Comparison of ENCODE assay signal across 9 cellular contexts in the genomic region with DNA sequence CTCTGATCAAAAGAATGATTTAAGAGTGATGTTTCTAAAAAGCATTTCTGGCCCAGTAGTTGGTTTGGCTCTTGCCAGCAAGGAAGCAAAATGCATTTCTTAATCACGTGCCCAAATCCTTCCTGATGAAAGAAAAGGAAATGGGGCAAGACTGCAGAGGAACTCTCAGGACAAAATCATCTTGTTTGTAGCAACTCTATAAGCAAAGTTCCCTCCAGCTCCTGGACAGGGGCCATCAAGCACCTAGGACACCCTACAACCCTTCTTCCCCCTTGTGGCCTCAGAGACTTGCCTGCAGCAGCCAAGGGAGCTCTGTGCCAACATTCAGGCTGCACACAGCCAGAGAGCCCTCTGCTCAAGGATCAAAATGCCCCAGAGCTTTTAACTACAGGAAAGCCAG.
DNase-seq lines count a peak whose midpoint lies in the region; ATAC-seq and TF ChIP-seq lines count a peak whose summit lies in the region.
"Had no signal": no experiment of that assay in that cellular context is flagged by ENCODE, and none has a peak within 500 bp of the region (broad histone marks: within the 10 kb centered on the region; RNA-seq: fewer than 3 reads in every experiment).

No MANE protein-coding gene starts in this region.

- peak overlapping the region; percentile 20 for H3K27ac Mint-ChIP-seq in dendritic cell treated with granulocyte-macrophage colony-stimulating factor and Interleukin-4, amounts not matched to agents 40 ng/mL and 50 ng/mL, for 4 days

- TF ChIP-seq CTCF in AG10803 (conservative IDR thresholded peaks at IDR 0.05; ENCODE audit: low read length) = peak; percentile 39

- H3K36me3 Mint-ChIP-seq in dendritic cell treated with granulocyte-macrophage colony-stimulating factor and Interleukin-4, amounts not matched to agents 40 ng/mL and 50 ng/mL, for 4 days (ENCODE audit: low read depth) = peaks cover 62% of the 10 kb centered on the region

- no peak overlapping the region for H3K4me3 ChIP-seq in AG10803 (ENCODE audit: low read length)
- H3K4me3 ChIP-seq in Jurkat, Clone E6-1 (ENCODE audit: low read length) = no peak overlapping the region

- intact Hi-C loops in dendritic cell treated with granulocyte-macrophage colony-stimulating factor and Interleukin-4, amounts not matched to agents 40 ng/mL and 50 ng/mL, for 4 days (cut with micrococcal nuclease) = loop anchor here (5.0 kb wide), 1 partner anchor 90 kb away; no protein-coding TSS in a partner anchor

- ATAC-seq in activated CD4-positive, CD25-positive, alpha-beta regulatory T cell treated with anti-CD3 and anti-CD28 coated beads, Interleukin-2, amount 50 U/mL, for 24 hours = no peak

- no peak overlapping the region for H3K4me3 Mint-ChIP-seq in dendritic cell treated with granulocyte-macrophage colony-stimulating factor and Interleukin-4, amounts not matched to agents 40 ng/mL and 50 ng/mL, for 4 days

- H3K27me3 Mint-ChIP-seq in dendritic cell treated with granulocyte-macrophage colony-stimulating factor and Interleukin-4, amounts not matched to agents 40 ng/mL and 50 ng/mL, for 4 days = no peaks in the 10 kb centered on the region

- no peaks in the 10 kb centered on the region for H3K9me3 Mint-ChIP-seq in dendritic cell treated with granulocyte-macrophage colony-stimulating factor and Interleukin-4, amounts not matched to agents 40 ng/mL and 50 ng/mL, for 4 days

- peaks cover 56% of the 10 kb centered on the region for H3K4me1 Mint-ChIP-seq in dendritic cell treated with granulocyte-macrophage colony-stimulating factor and Interleukin-4, amounts not matched to agents 40 ng/mL and 50 ng/mL, for 4 days (ENCODE audit: low read depth)

- DNase-seq in AG10803 (ENCODE audit: low read depth) (peak; percentile 95), mucosa of gallbladder (ENCODE audit: low spot score) (peak; percentile 24), amniotic stem cell (lab: John Stamatoyannopoulos, UW) (no peak), NCI-H1930 (lab: John Stamatoyannopoulos, UW) (no peak), KG1 (lab: John Stamatoyannopoulos, UW) (no peak)
- DNase-seq in Jurkat, Clone E6-1 (ENCODE audit: low read depth, low spot score) = peak; percentile 19
- DNase-seq: trophoblast cell had no signal

Comparison
In these comparisons a context has a peak if more than half of its experiments do, and no peak if none do; other contexts are left out.
1. DNase-seq: peak in AG10803 (single experiment), Jurkat, Clone E6-1 (single experiment) and mucosa of gallbladder (single experiment); none in amniotic stem cell (single experiment), NCI-H1930 (0 of 2) and KG1 (single experiment).